Comparison of ENCODE assay signal across 7 cellular contexts in genomic region chr19:40688987-40689338, GRCh38. TPM values are rescaled to one million over a fixed set of nuclear protein-coding genes. Genes with fewer than 3 reads are reported as not detected.
DNase-seq lines count a peak whose midpoint lies in the region; ATAC-seq and TF ChIP-seq lines count a peak whose summit lies in the region.

No MANE protein-coding gene starts in this region.

- DNase-seq in cardiac fibroblast (ENCODE audit: low read depth in 2 of 2): no peak
- peak; percentile 23 to 28 for DNase-seq in lung microvascular endothelial cell (ENCODE audit: low read depth in 2 of 2)
- DNase-seq in upper lobe of right lung: no peak
- no peak for DNase-seq in LoVo (ENCODE audit: low spot score)
- no peak for DNase-seq in stimulated activated naive CD8-positive, alpha-beta T cell treated with anti-CD3 and anti-CD28 coated beads, Interleukin-15, Interleukin-2, amounts not matched to agents 100 U/mL and 50 U/mL, for 24 hours
- DNase-seq in NCI-H1417 treated with DMSO at 0.1 percent for 48 hours (lab: John Stamatoyannopoulos, UW): no peak

- intact Hi-C loops in upper lobe of right lung (cut with DNase I): no loop called here

- WGBS in HUES64: 86% methylated on average over 4 of the region's 4 CpGs

- peak overlapping the region; percentile 73 for H3K4me3 ChIP-seq in HUES64 (ENCODE audit: low read length)
- H3K4me3 ChIP-seq in cardiac fibroblast (replicated peaks in 1 of 2; ENCODE audit: low read depth in 2 of 2, low read length in 2 of 2): peak overlapping the region; percentile 65 to 89
- H3K4me3 ChIP-seq in upper lobe of right lung: peak overlapping the region; percentile 59

- H3K9me3 ChIP-seq in HUES64 (ENCODE audit: insufficient read depth, low read depth, low read length): no peaks in the 10 kb centered on the region
- no peaks in the 10 kb centered on the region for H3K9me3 ChIP-seq in upper lobe of right lung

- no peak overlapping the region; the same call in 1 of the 2 replicates for H3K9ac ChIP-seq in HUES64 (ENCODE audit: low read depth, low read length)

- ATAC-seq in upper lobe of right lung: no peak
- no peak for ATAC-seq in stimulated activated naive CD8-positive, alpha-beta T cell treated with anti-CD3 and anti-CD28 coated beads, Interleukin-15, Interleukin-2, amounts not matched to agents 100 U/mL and 50 U/mL, for 24 hours

- no peak for TF ChIP-seq CTCF in cardiac fibroblast (IDR thresholded peaks at IDR 0.05; ENCODE audit: low read depth, low read length)
- no peak for TF ChIP-seq CTCF in upper lobe of right lung (IDR thresholded peaks at IDR 0.05)

- H3K36me3 ChIP-seq in HUES64 (ENCODE audit: insufficient read depth, low read length) (peaks cover 18% of the 10 kb centered on the region), upper lobe of right lung (peaks cover 17% of the 10 kb centered on the region)

- H3K27me3 ChIP-seq in HUES64 (ENCODE audit: insufficient read depth, low read length) (no peaks in the 10 kb centered on the region), upper lobe of right lung (no peaks in the 10 kb centered on the region)

- H3K4me1 ChIP-seq in HUES64 (ENCODE audit: insufficient read depth, low read length) (peaks cover 5% of the 10 kb centered on the region; the same call in 1 of the 2 replicates), upper lobe of right lung (peaks cover 17% of the 10 kb centered on the region)

- H3K27ac ChIP-seq in HUES64 (ENCODE audit: low read depth, low read length) (no peak overlapping the region), upper lobe of right lung (no peak overlapping the region)

RNA-seq across cellular contexts. Expression of gene NUMBL, which starts 1.5 kb away (rescaled TPM):
- 11.7 TPM for polyA plus RNA-seq in HUES64 (2013, experiment 1 of 2)
- polyA plus RNA-seq in HUES64 (2013, experiment 2 of 2): 15.1 TPM
- 4.6 and 5.9 TPM in 2 replicates for total RNA-seq in lung microvascular endothelial cell
- total RNA-seq in upper lobe of right lung: 19.5 TPM

RNA-seq across cellular contexts. Expression of gene COQ8B, which starts 27.7 kb away (rescaled TPM):
- polyA plus RNA-seq in HUES64 (2013, experiment 1 of 2): 22.3 TPM
- polyA plus RNA-seq in HUES64 (2013, experiment 2 of 2): 27.4 TPM
- 12.5 and 13.7 TPM in 2 replicates for total RNA-seq in lung microvascular endothelial cell
- total RNA-seq in upper lobe of right lung: 43.6 TPM

RNA-seq across cellular contexts. Expression of gene ITPKC, which starts 27.9 kb away (rescaled TPM):
- 6.6 TPM for polyA plus RNA-seq in HUES64 (2013, experiment 1 of 2)
- 7.3 TPM for polyA plus RNA-seq in HUES64 (2013, experiment 2 of 2)
- 14.4 and 25.6 TPM in 2 replicates for total RNA-seq in lung microvascular endothelial cell
- 51.6 TPM for total RNA-seq in upper lobe of right lung

Comparison
In these comparisons a context has a peak if more than half of its experiments do, and no peak if none do; other contexts are left out.
1. DNase-seq: peak in lung microvascular endothelial cell (2 of 2); none in cardiac fibroblast (0 of 2), upper lobe of right lung (single experiment), LoVo (single experiment), stimulated activated naive CD8-positive, alpha-beta T cell treated with anti-CD3 and anti-CD28 coated beads, Interleukin-15, Interleukin-2, amounts not matched to agents 100 U/mL and 50 U/mL, for 24 hours (single experiment) and NCI-H1417 treated with DMSO at 0.1 percent for 48 hours (single experiment).
2. Peak in every context shown above with its lines, with median percentiles within 50 percentile points of each other: H3K4me3 ChIP-seq.